Comparison of ENCODE assay signal across 8 cellular contexts in genomic region chrX:51893931-51894696, GRCh38. TPM values are rescaled to one million over a fixed set of nuclear protein-coding genes. Genes with fewer than 3 reads are reported as not detected.
DNase-seq lines count a peak whose midpoint lies in the region; ATAC-seq, FAIRE-seq and TF ChIP-seq lines count a peak whose summit lies in the region.

No MANE protein-coding gene starts in this region.

- peak; percentile 63 for FAIRE-seq in GM18507 (lab: Jason Lieb, UNC)

- DNase-seq in GM18507 (ENCODE audit: extremely low spot score, insufficient read length, low read depth) (no peak), NCI-H2227 treated with DMSO at 0.1 percent for 48 hours (lab: John Stamatoyannopoulos, UW) (peak; percentile 36), astrocyte of the spinal cord (ENCODE audit: low read depth, low spot score) (peak; percentile 32), amniotic stem cell (lab: John Stamatoyannopoulos, UW) (no peak)

- H3K4me3 ChIP-seq in astrocyte of the spinal cord (ENCODE audit: low read depth, low read length) = peak overlapping the region; percentile 81
- H3K4me3 ChIP-seq in iPS-18c (ENCODE audit: insufficient read depth, low read depth, low read length) = peak overlapping the region; percentile 67
- H3K4me3 ChIP-seq in skeletal muscle tissue (ENCODE audit: low read length in 3 of 3) = peak overlapping the region; percentile 76 to 77 (median 77)

- no peak for TF ChIP-seq CTCF in astrocyte of the spinal cord (IDR thresholded peaks at IDR 0.05; ENCODE audit: low read depth, low read length)

- H3K27me3 ChIP-seq in skeletal muscle tissue (ENCODE audit: control insufficient read depth in 3 of 3, insufficient read depth in 3 of 3, low read length in 3 of 3) = no peaks in the 10 kb centered on the region

- ATAC-seq in GM19455 (IDR thresholded peaks at IDR 0.05; ENCODE audit: unreplicated experiment) = no peak
- ATAC-seq in GM21619 (IDR thresholded peaks at IDR 0.05; ENCODE audit: unreplicated experiment) = no peak

- H3K9ac ChIP-seq in skeletal muscle tissue (ENCODE audit: low read depth in 1 of 3, low read length in 3 of 3) = peak overlapping the region; percentile 77 to 78 (median 78)

- in situ Hi-C loops in astrocyte of the spinal cord (cut with HindIII; ENCODE audit: low sequenced_read_pairs) = no loop called here

- H3K4me1 ChIP-seq in skeletal muscle tissue (ENCODE audit: control insufficient read depth in 3 of 3, insufficient read depth in 3 of 3, low read length in 3 of 3) = peaks cover 4 to 16% (median 7%) of the 10 kb centered on the region in 3 donors

- H3K9me3 ChIP-seq in iPS-18c (ENCODE audit: control insufficient read depth, insufficient read depth, low read length) (peaks cover 4% of the 10 kb centered on the region), skeletal muscle tissue (ENCODE audit: control insufficient read depth in 3 of 3, low read length in 3 of 3) (no peaks in the 10 kb centered on the region)

- peak overlapping the region; percentile 69 for H3K27ac ChIP-seq in skeletal muscle tissue (ENCODE audit: low read depth, low read length)

- peaks cover 13 to 19% (median 14%) of the 10 kb centered on the region in 3 donors for H3K36me3 ChIP-seq in skeletal muscle tissue (ENCODE audit: control insufficient read depth in 3 of 3, insufficient read depth in 3 of 3, low read length in 3 of 3)

RNA-seq across cellular contexts. Expression of gene MAGED1, which starts 0.7 kb away (rescaled TPM):
- 89.2 TPM for total RNA-seq in skeletal muscle tissue

Comparison
In these comparisons a context has a peak if more than half of its experiments do, and no peak if none do; other contexts are left out.
1. DNase-seq: peak in NCI-H2227 treated with DMSO at 0.1 percent for 48 hours (single experiment) and astrocyte of the spinal cord (single experiment); none in GM18507 (single experiment) and amniotic stem cell (single experiment).
2. Peak in every context shown above with its lines, with median percentiles within 50 percentile points of each other: H3K4me3 ChIP-seq.